Comparison of ENCODE assay signal across 11 cellular contexts in genomic region chr4:25926473-25926872, GRCh38.
DNase-seq lines count a peak whose midpoint lies in the region; ATAC-seq and TF ChIP-seq lines count a peak whose summit lies in the region.
"Had no signal": no experiment of that assay in that cellular context is flagged by ENCODE, and none has a peak within 500 bp of the region (broad histone marks: within the 10 kb centered on the region; RNA-seq: fewer than 3 reads in every experiment).

No MANE protein-coding gene starts in this region.

- H3K4me1 ChIP-seq in OCI-LY3 (ENCODE audit: low read length): peaks cover 9% of the 10 kb centered on the region
- H3K4me1 ChIP-seq: vagina had no signal

- no peak overlapping the region for H3K27ac ChIP-seq in OCI-LY3 (ENCODE audit: low read length)
- H3K27ac ChIP-seq: esophagus squamous epithelium, vagina had no signal

- H3K9ac ChIP-seq in OCI-LY3 (ENCODE audit: low read length): no peak overlapping the region

- H2AFZ ChIP-seq in OCI-LY3 (ENCODE audit: low read depth, low read length): no peak overlapping the region

- no peaks in the 10 kb centered on the region for H3K27me3 ChIP-seq in OCI-LY3 (ENCODE audit: low read depth, low read length)
- H3K27me3 ChIP-seq: esophagus squamous epithelium, vagina had no signal

- no peaks in the 10 kb centered on the region for H3K79me2 ChIP-seq in OCI-LY3 (ENCODE audit: low read length)

- TF ChIP-seq CTCF in OCI-LY3 (IDR thresholded peaks at IDR 0.05; ENCODE audit: low read depth, low read length): no peak

- peaks cover 6% of the 10 kb centered on the region for H3K36me3 ChIP-seq in OCI-LY3 (replicated peaks; ENCODE audit: low read depth, low read length)
- H3K36me3 ChIP-seq: vagina had no signal

- H3K4me3 ChIP-seq in OCI-LY3 (ENCODE audit: low read length): no peak overlapping the region
- H3K4me3 ChIP-seq: esophagus squamous epithelium, vagina had no signal

- H3K4me2 ChIP-seq in OCI-LY3 (ENCODE audit: low read length): peak overlapping the region; percentile 37; the same call in 1 of the 2 replicates

- peak; percentile 17 for DNase-seq in activated CD4-positive, alpha-beta T cell treated with anti-CD3 and anti-CD28 coated beads for 48 hours
- DNase-seq in activated CD4-positive, alpha-beta T cell treated with anti-CD3 and anti-CD28 coated beads, Interleukin-2, amount 50 U/mL, for 4 hours: no peak
- DNase-seq in NCI-H1436 (lab: John Stamatoyannopoulos, UW): peak; percentile 50
- peak; percentile 12 for DNase-seq in left kidney (ENCODE audit: low read depth, low spot score)
- DNase-seq: activated CD8-positive, alpha-beta memory T cell treated with anti-CD3 and anti-CD28 coated beads, Interleukin-2, amount 50 U/mL, for 48 hours; esophagus squamous epithelium had no signal

- no peaks in the 10 kb centered on the region for H4K20me1 ChIP-seq in OCI-LY3 (ENCODE audit: insufficient read depth, low read length)

- no peaks in the 10 kb centered on the region for H3K9me3 ChIP-seq in OCI-LY3 (ENCODE audit: insufficient read depth, low read length)
- H3K9me3 ChIP-seq: esophagus squamous epithelium, vagina had no signal

- ATAC-seq in HG03280 (IDR thresholded peaks at IDR 0.05; ENCODE audit: unreplicated experiment) (no peak), GM18519 (IDR thresholded peaks at IDR 0.05; ENCODE audit: low FRiP score, unreplicated experiment) (no peak), GM21786 (IDR thresholded peaks at IDR 0.05; ENCODE audit: unreplicated experiment) (no peak)

Comparison
In these comparisons a context has a peak if more than half of its experiments do, and no peak if none do; other contexts are left out.
1. DNase-seq: peak in activated CD4-positive, alpha-beta T cell treated with anti-CD3 and anti-CD28 coated beads for 48 hours (single experiment), NCI-H1436 (single experiment) and left kidney (single experiment); none in activated CD4-positive, alpha-beta T cell treated with anti-CD3 and anti-CD28 coated beads, Interleukin-2, amount 50 U/mL, for 4 hours (0 of 2).